ENCODE assay signal across 8 cellular contexts in genomic region chr5:28344803-28345433, GRCh38.
A peak's percentile ranks its signal among the peaks of the same experiment; 100 is the strongest.
DNase-seq lines count a peak whose midpoint lies in the region; ATAC-seq and TF ChIP-seq lines count a peak whose summit lies in the region.

No MANE protein-coding gene starts in this region.

- no peak overlapping the region for H3K27ac ChIP-seq in stomach

- TF ChIP-seq POLR2A in stomach (IDR thresholded peaks at IDR 0.05), result no peak

- WGBS in stomach, 5 donors, result 31 to 43% (median 33%) methylated on average over 5 of the region's 5 CpGs

- peaks cover 0 to 12% (median 0%) of the 10 kb centered on the region in 4 donors for H3K9me3 ChIP-seq in stomach

- no peaks in the 10 kb centered on the region for H3K4me1 ChIP-seq in stomach

- H3K27me3 ChIP-seq in stomach, result no peaks in the 10 kb centered on the region

- intact Hi-C loops in stomach (cut with DNase I; ENCODE audit: low total_unique reads) (no loop called here), Right ventricle myocardium inferior (cut with DNase I) (no loop called here)

- ATAC-seq in Right ventricle myocardium inferior (no peak), HG02870 (IDR thresholded peaks at IDR 0.05; ENCODE audit: unreplicated experiment) (no peak)

- TF ChIP-seq EP300 in stomach (IDR thresholded peaks at IDR 0.05), result no peak

- no peak overlapping the region for H3K4me3 ChIP-seq in stomach

- peak; percentile 92 for DNase-seq in DMS53 (lab: John Stamatoyannopoulos, UW)
- peak; percentile 15 for DNase-seq in HT1080 (ENCODE audit: low read depth)
- DNase-seq in SHP77 (lab: John Stamatoyannopoulos, UW), result peak; percentile 42 to 50
- peak; percentile 2 for DNase-seq in iPS DF 19.7 (ENCODE audit: low read depth, low spot score)
- no peak for DNase-seq in stomach
- DNase-seq in OCI-M2 (lab: John Stamatoyannopoulos, UW; ENCODE audit: unreplicated experiment), result no peak
- no peak for DNase-seq in Right ventricle myocardium inferior (ENCODE audit: missing footprints)

- no peak for TF ChIP-seq CTCF in stomach (IDR thresholded peaks at IDR 0.05)

- H3K36me3 ChIP-seq in stomach, result no peaks in the 10 kb centered on the region

Comparison
In these comparisons a context has a peak if more than half of its experiments do, and no peak if none do; other contexts are left out.
1. DNase-seq: peak in DMS53 (single experiment), HT1080 (single experiment), SHP77 (2 of 2) and iPS DF 19.7 (single experiment); none in stomach (single experiment), OCI-M2 (single experiment) and Right ventricle myocardium inferior (single experiment).